In genomic region chr2:216413882-216414281, GRCh38 we compare ENCODE assay signal across 15 cellular contexts. TPM values are rescaled to one million over a fixed set of nuclear protein-coding genes. Genes with fewer than 3 reads are reported as not detected.
DNase-seq lines count a peak whose midpoint lies in the region; ATAC-seq and TF ChIP-seq lines count a peak whose summit lies in the region.
"Had no signal": no experiment of that assay in that cellular context is flagged by ENCODE, and none has a peak within 500 bp of the region (broad histone marks: within the 10 kb centered on the region; RNA-seq: fewer than 3 reads in every experiment).

No MANE protein-coding gene starts in this region.

- intact Hi-C loops in activated CD8-positive, alpha-beta T cell treated with anti-CD3 and anti-CD28 coated beads for 36 hours (cut with micrococcal nuclease), result loop anchor here (5.0 to 10.0 kb wide), 2 partner anchors 83 to 299 kb away; partner anchors contain the start of gene RPL37A

- peaks cover 17% of the 10 kb centered on the region for H3K36me3 Mint-ChIP-seq in T-helper 1 cell treated with Interleukin-12 subunit alpha and Interleukin-12 subunit beta and Interleukin-4 antibody, amounts not matched to agents 30 μg/mL and 1 μg/mL, for 36 hours (ENCODE audit: low read depth)
- H3K36me3 Mint-ChIP-seq in CD4-positive, CD25-positive, alpha-beta regulatory T cell, result peaks cover 21% of the 10 kb centered on the region
- peaks cover 20% of the 10 kb centered on the region for H3K36me3 Mint-ChIP-seq in activated CD8-positive, alpha-beta T cell treated with anti-CD3 and anti-CD28 coated beads for 36 hours (ENCODE audit: low read depth)
- peaks cover 0 to 42% (median 8%) of the 10 kb centered on the region in 3 donors for H3K36me3 Mint-ChIP-seq in naive thymus-derived CD8-positive, alpha-beta T cell

- H3K4me1 Mint-ChIP-seq in T-helper 1 cell treated with Interleukin-12 subunit alpha and Interleukin-12 subunit beta and Interleukin-4 antibody, amounts not matched to agents 30 μg/mL and 1 μg/mL, for 36 hours (ENCODE audit: low read depth), result peaks cover 21% of the 10 kb centered on the region
- peaks cover 17 to 55% (median 38%) of the 10 kb centered on the region in 4 donors for H3K4me1 Mint-ChIP-seq in CD4-positive, CD25-positive, alpha-beta regulatory T cell
- H3K4me1 Mint-ChIP-seq in activated CD8-positive, alpha-beta T cell treated with anti-CD3 and anti-CD28 coated beads for 36 hours (ENCODE audit: low read depth), result peaks cover 18% of the 10 kb centered on the region
- H3K4me1 Mint-ChIP-seq in naive thymus-derived CD8-positive, alpha-beta T cell, result peaks cover 14 to 37% (median 35%) of the 10 kb centered on the region in 4 donors

- CTCF ChIA-PET in activated CD8-positive, alpha-beta T cell treated with anti-CD3 and anti-CD28 coated beads for 36 hours (lab: Charles Lee), result interaction anchor here (3.9 kb wide), 1 partner anchor 10 kb away, joined by 21 read pairs; no protein-coding TSS in a partner anchor

- no peak overlapping the region for H3K27ac ChIP-seq in CD4-positive, CD25-positive, alpha-beta regulatory T cell (ENCODE audit: insufficient read depth, low read length, poor library complexity, severe bottlenecking)
- H3K27ac ChIP-seq: parathyroid adenoma had no signal

- H3K27me3 Mint-ChIP-seq in T-helper 1 cell treated with Interleukin-12 subunit alpha and Interleukin-12 subunit beta and Interleukin-4 antibody, amounts not matched to agents 30 μg/mL and 1 μg/mL, for 36 hours (ENCODE audit: low read depth), result no peaks in the 10 kb centered on the region
- peaks cover 4% of the 10 kb centered on the region for H3K27me3 Mint-ChIP-seq in CD4-positive, CD25-positive, alpha-beta regulatory T cell
- no peaks in the 10 kb centered on the region for H3K27me3 Mint-ChIP-seq in activated CD8-positive, alpha-beta T cell treated with anti-CD3 and anti-CD28 coated beads for 36 hours
- no peaks in the 10 kb centered on the region for H3K27me3 Mint-ChIP-seq in naive thymus-derived CD8-positive, alpha-beta T cell

- ATAC-seq in CD4-positive, CD25-positive, alpha-beta regulatory T cell (ENCODE audit: low read depth in 2 of 2), result no peak
- no peak for ATAC-seq in activated CD8-positive, alpha-beta T cell treated with anti-CD3 and anti-CD28 coated beads for 36 hours
- ATAC-seq in naive thymus-derived CD8-positive, alpha-beta T cell, result no peak

- H3K4me3 ChIP-seq in CD4-positive, CD25-positive, alpha-beta regulatory T cell (ENCODE audit: low read depth, low read length), result peak overlapping the region; percentile 13

- POLR2A ChIA-PET in activated CD8-positive, alpha-beta T cell treated with anti-CD3 and anti-CD28 coated beads for 36 hours (lab: Charles Lee), result interaction anchor here (1.0 kb wide), 1 partner anchor 85 kb away, joined by 3 read pairs; the partner anchor contains the start of gene RPL37A
- POLR2A ChIA-PET in naive thymus-derived CD8-positive, alpha-beta T cell (lab: Charles Lee), result interaction anchor here (3.3 kb wide), 1 partner anchor 85 kb away, joined by 16 read pairs; the partner anchor contains the start of gene RPL37A

- DNase-seq in T-helper 1 cell, result no peak
- DNase-seq in CD4-positive, CD25-positive, alpha-beta regulatory T cell, result no peak
- DNase-seq in activated CD8-positive, alpha-beta T cell treated with anti-CD3 and anti-CD28 coated beads for 36 hours, result no peak
- no peak for DNase-seq in naive thymus-derived CD8-positive, alpha-beta T cell
- DNase-seq in DMS114 treated with DMSO at 0.1 percent for 48 hours (lab: John Stamatoyannopoulos, UW; ENCODE audit: unreplicated experiment), result no peak
- no peak for DNase-seq in medulla oblongata (ENCODE audit: extremely low spot score)
- DNase-seq in central memory CD4-positive, alpha-beta T cell, result no peak
- DNase-seq: 8988T; islet precursor cell; KG1; NK-92 treated with Interleukin-12 subunit alpha and Interleukin-12 subunit beta, amount 100 ng/mL, for 24 hours; T1000 had no signal

- H3K9me3 Mint-ChIP-seq in T-helper 1 cell treated with Interleukin-12 subunit alpha and Interleukin-12 subunit beta and Interleukin-4 antibody, amounts not matched to agents 30 μg/mL and 1 μg/mL, for 36 hours, result no peaks in the 10 kb centered on the region
- peaks cover 0 to 2% (median 0%) of the 10 kb centered on the region in 7 donors for H3K9me3 Mint-ChIP-seq in CD4-positive, CD25-positive, alpha-beta regulatory T cell
- H3K9me3 Mint-ChIP-seq in activated CD8-positive, alpha-beta T cell treated with anti-CD3 and anti-CD28 coated beads for 36 hours, result no peaks in the 10 kb centered on the region
- no peaks in the 10 kb centered on the region for H3K9me3 Mint-ChIP-seq in naive thymus-derived CD8-positive, alpha-beta T cell

- H3K36me3 ChIP-seq in CD4-positive, CD25-positive, alpha-beta regulatory T cell (ENCODE audit: control insufficient read depth, insufficient read depth, low read length), result peaks cover 26% of the 10 kb centered on the region

- TF ChIP-seq CTCF in activated CD8-positive, alpha-beta T cell treated with anti-CD3 and anti-CD28 coated beads for 36 hours (IDR thresholded peaks at IDR 0.05), result no peak

- no peaks in the 10 kb centered on the region for H3K9me3 ChIP-seq in CD4-positive, CD25-positive, alpha-beta regulatory T cell (ENCODE audit: control insufficient read depth in 2 of 2, low read length in 2 of 2)

- peaks cover 15% of the 10 kb centered on the region for H3K4me1 ChIP-seq in CD4-positive, CD25-positive, alpha-beta regulatory T cell (ENCODE audit: control insufficient read depth, insufficient read depth, low read length, poor library complexity, severe bottlenecking)
- H3K4me1 ChIP-seq: parathyroid adenoma had no signal

- no peaks in the 10 kb centered on the region for H3K27me3 ChIP-seq in CD4-positive, CD25-positive, alpha-beta regulatory T cell (ENCODE audit: control insufficient read depth, insufficient read depth, low read length)

- peak overlapping the region; percentile 93 for H3K4me3 Mint-ChIP-seq in T-helper 1 cell treated with Interleukin-12 subunit alpha and Interleukin-12 subunit beta and Interleukin-4 antibody, amounts not matched to agents 30 μg/mL and 1 μg/mL, for 36 hours
- peak overlapping the region; percentile 79 to 99 (median 94) for H3K4me3 Mint-ChIP-seq in CD4-positive, CD25-positive, alpha-beta regulatory T cell
- peak overlapping the region; percentile 98 for H3K4me3 Mint-ChIP-seq in activated CD8-positive, alpha-beta T cell treated with anti-CD3 and anti-CD28 coated beads for 36 hours
- H3K4me3 Mint-ChIP-seq in naive thymus-derived CD8-positive, alpha-beta T cell, result peak overlapping the region in 9 of 10 donors; percentile 27 to 100 (median 71)

- H3K27ac Mint-ChIP-seq in T-helper 1 cell treated with Interleukin-12 subunit alpha and Interleukin-12 subunit beta and Interleukin-4 antibody, amounts not matched to agents 30 μg/mL and 1 μg/mL, for 36 hours, result no peak overlapping the region
- H3K27ac Mint-ChIP-seq in CD4-positive, CD25-positive, alpha-beta regulatory T cell, result peak overlapping the region in 1 of 3 donors; percentile 73
- H3K27ac Mint-ChIP-seq in activated CD8-positive, alpha-beta T cell treated with anti-CD3 and anti-CD28 coated beads for 36 hours, result no peak overlapping the region
- peak overlapping the region in 5 of 10 donors; percentile 1 to 76 (median 33) for H3K27ac Mint-ChIP-seq in naive thymus-derived CD8-positive, alpha-beta T cell

RNA-seq across cellular contexts. Expression of gene SMARCAL1, which starts 1.6 kb away (rescaled TPM):
- total RNA-seq in CD4-positive, CD25-positive, alpha-beta regulatory T cell, result 19.8 TPM
- polyA plus RNA-seq in CD4-positive, CD25-positive, alpha-beta regulatory T cell, result 10 to 100 TPM; 22.7 to 25.1 (median 24.2) TPM
- 10 to 100 TPM; 22.3 to 24.7 TPM for total RNA-seq in activated CD8-positive, alpha-beta T cell treated with anti-CD3 and anti-CD28 coated beads for 36 hours
- 10 to 100 TPM; 22.2 to 22.5 TPM for total RNA-seq in naive thymus-derived CD8-positive, alpha-beta T cell
- polyA plus RNA-seq in naive thymus-derived CD8-positive, alpha-beta T cell, result 10 to 100 TPM; 18.7 to 22.0 (median 19.4) TPM

RNA-seq across cellular contexts. Expression of gene MARCHF4, which starts 41.6 kb away (rescaled TPM):
- total RNA-seq in CD4-positive, CD25-positive, alpha-beta regulatory T cell, result not detected
- polyA plus RNA-seq in CD4-positive, CD25-positive, alpha-beta regulatory T cell, result not detected
- not detected for total RNA-seq in activated CD8-positive, alpha-beta T cell treated with anti-CD3 and anti-CD28 coated beads for 36 hours
- not detected for total RNA-seq in naive thymus-derived CD8-positive, alpha-beta T cell
- polyA plus RNA-seq in naive thymus-derived CD8-positive, alpha-beta T cell, result not detected
- total RNA-seq: mesenteric fat pad had no signal
